27 cellular contexts compared by ENCODE assay signal in the genomic region with DNA sequence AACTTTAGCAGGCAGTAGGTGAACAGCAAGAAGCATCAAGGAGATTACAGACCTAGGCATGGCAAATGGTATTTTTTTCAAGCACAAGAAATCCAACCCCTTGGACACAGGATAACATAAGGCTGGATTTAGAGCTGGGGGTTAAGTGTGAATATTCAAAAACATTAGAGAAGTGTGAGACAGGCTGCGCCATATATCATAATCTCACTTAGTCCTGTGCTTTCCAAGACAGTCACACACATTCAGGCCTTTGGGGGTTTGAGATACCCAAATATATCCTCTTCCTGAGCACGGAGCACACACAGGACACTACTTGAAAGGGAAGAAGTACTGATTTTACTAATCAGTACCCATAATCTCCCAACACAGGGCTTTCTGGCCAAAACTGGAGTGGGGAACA.
DNase-seq lines count a peak whose midpoint lies in the region; TF ChIP-seq lines count a peak whose summit lies in the region.
"Had no signal": no experiment of that assay in that cellular context is flagged by ENCODE, and none has a peak within 500 bp of the region (broad histone marks: within the 10 kb centered on the region; RNA-seq: fewer than 3 reads in every experiment).

No MANE protein-coding gene starts in this region.

- no peaks in the 10 kb centered on the region for H3K4me1 ChIP-seq in esophagus muscularis mucosa
- H3K4me1 ChIP-seq: A549; BE2C; BLaER1; BLaER1 treated with 17β-estradiol and CSF1 and Interleukin-3, amounts not matched to agents 10 nM and 100 nM; Caco-2 had no signal

- intact Hi-C loops in esophagus muscularis mucosa (cut with DNase I) = no loop called here

- H3K27me3 ChIP-seq in esophagus muscularis mucosa = no peaks in the 10 kb centered on the region
- H3K27me3 ChIP-seq: BE2C; BLaER1; BLaER1 treated with 17β-estradiol and CSF1 and Interleukin-3, amounts not matched to agents 10 nM and 100 nM had no signal

- TF ChIP-seq EP300 in esophagus muscularis mucosa (IDR thresholded peaks at IDR 0.05) = no peak

- 83% methylated on average over 2 of the region's 2 CpGs for WGBS in esophagus muscularis mucosa

- TF ChIP-seq CTCF in esophagus muscularis mucosa (IDR thresholded peaks at IDR 0.05) = no peak

- no peaks in the 10 kb centered on the region for H3K36me3 ChIP-seq in esophagus muscularis mucosa
- H3K36me3 ChIP-seq: BE2C; BLaER1; BLaER1 treated with 17β-estradiol and CSF1 and Interleukin-3, amounts not matched to agents 10 nM and 100 nM had no signal

- DNase-seq in esophagus muscularis mucosa (ENCODE audit: extremely low spot score) = peak; percentile 91
- DNase-seq in central memory CD4-positive, alpha-beta T cell = no peak
- DNase-seq: 8988T; ACHN; AML-193; BE2C; C1 segment of cervical spinal cord; Caco-2; Calu3; CD4-positive, alpha-beta memory T cell; CD4-positive, alpha-beta T cell; CD4-positive, CD25-positive, alpha-beta regulatory T cell; CD8-positive, alpha-beta memory T cell; CD8-positive, alpha-beta T cell; COR-L47; DMS 273 treated with DMSO at 0.1 percent for 48 hours; DMS153; DMS53; DMS79; DMS79 treated with DMSO at 0.1 percent for 48 hours; DND-41; EL had no signal

- TF ChIP-seq POLR2A in esophagus muscularis mucosa (IDR thresholded peaks at IDR 0.05; ENCODE audit: low read depth) = no peak

- no peak overlapping the region for H3K27ac ChIP-seq in esophagus muscularis mucosa (replicated peaks in 1 of 4)
- H3K27ac ChIP-seq: 22Rv1; A549; BLaER1; BLaER1 treated with 17β-estradiol and CSF1 and Interleukin-3, amounts not matched to agents 10 nM and 100 nM; C4-2B had no signal

- H3K4me3 ChIP-seq in esophagus muscularis mucosa = no peak overlapping the region
- H3K4me3 ChIP-seq: A549; BLaER1; BLaER1 treated with 17β-estradiol and CSF1 and Interleukin-3, amounts not matched to agents 10 nM and 100 nM had no signal

- H3K9me3 ChIP-seq in esophagus muscularis mucosa = no peaks in the 10 kb centered on the region
- H3K9me3 ChIP-seq: A549; BE2C; BLaER1; BLaER1 treated with 17β-estradiol and CSF1 and Interleukin-3, amounts not matched to agents 10 nM and 100 nM; Caco-2 had no signal
